ENCODE assay signal across 19 cellular contexts in the genomic region with DNA sequence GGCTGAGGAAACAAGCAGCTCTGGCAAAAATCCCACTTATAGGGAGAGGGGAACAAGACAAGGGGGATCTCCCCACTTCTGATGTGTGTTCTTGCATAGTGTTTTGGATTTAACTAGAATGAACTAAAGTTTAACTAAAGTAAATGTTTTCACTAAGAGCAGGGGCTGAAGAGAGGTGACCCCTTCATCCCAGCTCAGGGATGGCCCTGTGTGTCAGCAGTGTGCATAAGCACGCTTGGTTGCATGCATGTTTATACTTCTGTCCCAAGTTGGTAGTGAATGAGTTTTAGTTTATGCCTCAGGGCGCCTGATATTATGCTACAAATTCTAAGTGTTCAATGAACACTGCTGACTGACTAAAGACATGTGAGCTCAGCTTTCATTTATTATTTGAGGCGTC.
"Had no signal": no experiment of that assay in that cellular context is flagged by ENCODE, and none has a peak within 500 bp of the region (broad histone marks: within the 10 kb centered on the region; RNA-seq: fewer than 3 reads in every experiment).

No MANE protein-coding gene starts in this region.

- H3K36me3 Mint-ChIP-seq: stimulated activated memory B cell treated with anti-CD40 and anti-IgM and Interleukin-4, amounts not matched to agents 10 μg/mL and 1 μg/mL and 100 μg/mL, for 72 hours; T-cell had no signal

- H3K9me3 ChIP-seq: adrenal gland, colonic mucosa, lower lobe of right lung, spleen, tibial nerve had no signal

- H3K27ac ChIP-seq: adrenal gland, colonic mucosa, lower lobe of right lung, spleen, tibial nerve had no signal

- H3K9me3 Mint-ChIP-seq: activated naive CD4-positive, alpha-beta T cell treated with anti-CD3 and anti-CD28 coated beads for 36 hours; activated T-helper 1 cell treated with anti-CD3 and anti-CD28 coated beads, Interleukin-12 subunit alpha, Interleukin-12 subunit beta, Interleukin-2, Interleukin-4 antibody, amounts not matched to agents 30 ng/mL and 10 ng/mL and 1 ng/mL, durations not matched to agents 14 hours and 24 hours and 36 hours; naive B cell; stimulated activated memory B cell treated with anti-CD40 and anti-IgM and Interleukin-4, amounts not matched to agents 10 μg/mL and 1 μg/mL and 100 μg/mL, for 72 hours; T-cell had no signal

- DNase-seq: activated CD4-positive, alpha-beta T cell treated with anti-CD3 and anti-CD28 coated beads for 4 hours; activated CD8-positive, alpha-beta memory T cell treated with anti-CD3 and anti-CD28 coated beads, Interleukin-2, amount 50 U/mL, for 48 hours; activated CD8-positive, alpha-beta T cell treated with anti-CD3 and anti-CD28 coated beads, Interleukin-2, amount 10 ng/mL, durations not matched to agents 7 days and 5 days; activated naive CD4-positive, alpha-beta T cell treated with anti-CD3 and anti-CD28 coated beads for 36 hours; adrenal gland; caudate nucleus; colonic mucosa; effector CD8-positive, alpha-beta T cell; erythroblast; lower lobe of right lung; naive B cell; spleen; stimulated activated CD4-positive, alpha-beta T cell treated with anti-CD3 and anti-CD28 coated beads, Interleukin-1b, Interleukin-23, amount 100 ng/mL, for 48 hours; T-cell; T1000 had no signal

- H3K4me3 ChIP-seq: adrenal gland, colonic mucosa, lower lobe of right lung, spleen, tibial nerve had no signal

- H3K27me3 ChIP-seq: adrenal gland, colonic mucosa, spleen, tibial nerve had no signal

- H3K4me1 Mint-ChIP-seq: stimulated activated memory B cell treated with anti-CD40 and anti-IgM and Interleukin-4, amounts not matched to agents 10 μg/mL and 1 μg/mL and 100 μg/mL, for 72 hours; T-cell had no signal

- H3K27me3 Mint-ChIP-seq: T-cell had no signal

- H3K4me3 Mint-ChIP-seq: activated CD8-positive, alpha-beta T cell treated with anti-CD3 and anti-CD28 coated beads, Interleukin-2, amount 10 ng/mL, durations not matched to agents 7 days and 5 days; activated naive CD4-positive, alpha-beta T cell treated with anti-CD3 and anti-CD28 coated beads for 36 hours; activated T-helper 1 cell treated with anti-CD3 and anti-CD28 coated beads, Interleukin-12 subunit alpha, Interleukin-12 subunit beta, Interleukin-2, Interleukin-4 antibody, amounts not matched to agents 30 ng/mL and 10 ng/mL and 1 ng/mL, durations not matched to agents 14 hours and 24 hours and 36 hours; naive B cell; stimulated activated memory B cell treated with anti-CD40 and anti-IgM and Interleukin-4, amounts not matched to agents 10 μg/mL and 1 μg/mL and 100 μg/mL, for 72 hours; T-cell had no signal

- H3K4me1 ChIP-seq: colonic mucosa had no signal

- ATAC-seq: activated CD8-positive, alpha-beta T cell treated with anti-CD3 and anti-CD28 coated beads, Interleukin-2, amount 10 ng/mL, durations not matched to agents 7 days and 5 days; lower lobe of right lung; sciatic nerve; stimulated activated memory B cell treated with anti-CD40 and anti-IgM and Interleukin-4, amounts not matched to agents 10 μg/mL and 1 μg/mL and 100 μg/mL, for 72 hours; T-cell had no signal

- H3K36me3 ChIP-seq: adrenal gland, colonic mucosa, lower lobe of right lung, spleen, tibial nerve had no signal

- H3K27ac Mint-ChIP-seq: activated CD8-positive, alpha-beta T cell treated with anti-CD3 and anti-CD28 coated beads, Interleukin-2, amount 10 ng/mL, durations not matched to agents 7 days and 5 days; activated naive CD4-positive, alpha-beta T cell treated with anti-CD3 and anti-CD28 coated beads for 36 hours; activated T-helper 1 cell treated with anti-CD3 and anti-CD28 coated beads, Interleukin-12 subunit alpha, Interleukin-12 subunit beta, Interleukin-2, Interleukin-4 antibody, amounts not matched to agents 30 ng/mL and 10 ng/mL and 1 ng/mL, durations not matched to agents 14 hours and 24 hours and 36 hours; naive B cell; stimulated activated memory B cell treated with anti-CD40 and anti-IgM and Interleukin-4, amounts not matched to agents 10 μg/mL and 1 μg/mL and 100 μg/mL, for 72 hours; T-cell had no signal
